ENCODE assay signal across 15 cellular contexts in genomic region chr5:123164019-123164418, GRCh38.
"Had no signal": no experiment of that assay in that cellular context is flagged by ENCODE, and none has a peak within 500 bp of the region (broad histone marks: within the 10 kb centered on the region; RNA-seq: fewer than 3 reads in every experiment).

No MANE protein-coding gene starts in this region.

- H3K4me1 Mint-ChIP-seq: activated naive CD4-positive, alpha-beta T cell treated with anti-CD3 and anti-CD28 coated beads, Interleukin-2, amount 50 U/mL, for 24 hours had no signal

- ATAC-seq: foreskin keratinocyte, left lobe of liver, psoas muscle had no signal

- H3K36me3 ChIP-seq: breast epithelium, transverse colon had no signal

- DNase-seq: activated CD4-positive, alpha-beta T cell treated with anti-CD3 and anti-CD28 coated beads, Interleukin-2, amount 50 U/mL, for 1 hour; activated T-cell treated with anti-CD3 and anti-CD28 coated beads for 4 hours; dorsolateral prefrontal cortex; foreskin keratinocyte; head of caudate nucleus; mesendoderm; psoas muscle; stimulated activated CD4-positive, alpha-beta T cell treated with anti-CD3 and anti-CD28 coated beads, Interleukin-4, amount 100 ng/mL, for 24 hours; T-helper 2 cell; transverse colon had no signal

- H3K27me3 ChIP-seq: breast epithelium, transverse colon had no signal

- H3K4me3 ChIP-seq: breast epithelium, dorsolateral prefrontal cortex, psoas muscle, transverse colon had no signal

- H3K36me3 Mint-ChIP-seq: activated naive CD4-positive, alpha-beta T cell treated with anti-CD3 and anti-CD28 coated beads, Interleukin-2, amount 50 U/mL, for 24 hours had no signal

- H3K4me3 Mint-ChIP-seq: activated naive CD4-positive, alpha-beta T cell treated with anti-CD3 and anti-CD28 coated beads, Interleukin-2, amount 50 U/mL, for 24 hours had no signal

- H3K9me3 Mint-ChIP-seq: activated naive CD4-positive, alpha-beta T cell treated with anti-CD3 and anti-CD28 coated beads, Interleukin-2, amount 50 U/mL, for 24 hours; activated T-helper 2 cell treated with anti-CD3 and anti-CD28 coated beads, Interferon-gamma antibody, Interleukin-2, Interleukin-4, amounts not matched to agents 10 μg/mL and 5 μg/mL and 100 μg/mL, durations not matched to agents 14 hours and 24 hours and 36 hours had no signal

- H3K27ac Mint-ChIP-seq: activated naive CD4-positive, alpha-beta T cell treated with anti-CD3 and anti-CD28 coated beads, Interleukin-2, amount 50 U/mL, for 24 hours; activated T-helper 2 cell treated with anti-CD3 and anti-CD28 coated beads, Interferon-gamma antibody, Interleukin-2, Interleukin-4, amounts not matched to agents 10 μg/mL and 5 μg/mL and 100 μg/mL, durations not matched to agents 14 hours and 24 hours and 36 hours had no signal

- H3K4me1 ChIP-seq: breast epithelium, foreskin keratinocyte, psoas muscle had no signal

- H3K9me3 ChIP-seq: breast epithelium, psoas muscle, transverse colon had no signal

- H3K27ac ChIP-seq: breast epithelium, dorsolateral prefrontal cortex, foreskin keratinocyte, psoas muscle, transverse colon had no signal

- FAIRE-seq: islet of Langerhans had no signal
